ENCODE assay signal across 24 cellular contexts in the genomic region with DNA sequence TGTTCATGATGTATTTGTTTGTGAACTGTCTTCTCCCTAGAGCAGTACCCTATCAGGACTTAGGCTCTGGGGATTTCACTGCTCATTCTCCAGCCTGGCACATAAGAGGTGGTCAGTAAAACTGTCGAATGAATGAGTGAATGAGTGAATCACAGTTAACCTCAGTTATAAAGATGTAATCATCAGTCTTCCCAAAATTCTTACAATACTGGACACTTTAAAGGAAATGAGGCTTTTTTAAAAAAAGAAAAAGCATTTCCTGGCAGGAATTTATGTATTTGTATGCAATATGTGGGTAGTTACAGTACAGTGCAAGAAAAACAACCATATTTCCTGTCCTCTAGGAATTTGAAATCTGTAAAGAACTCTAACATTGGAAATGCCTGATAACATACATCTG. TPM values are rescaled to one million over a fixed set of nuclear protein-coding genes. Genes with fewer than 3 reads are reported as not detected.
DNase-seq lines count a peak whose midpoint lies in the region; ATAC-seq and TF ChIP-seq lines count a peak whose summit lies in the region.
"Had no signal": no experiment of that assay in that cellular context is flagged by ENCODE, and none has a peak within 500 bp of the region (broad histone marks: within the 10 kb centered on the region; RNA-seq: fewer than 3 reads in every experiment).

No MANE protein-coding gene starts in this region.

- H3K4me3 Mint-ChIP-seq in H9 (no peak overlapping the region), WTC11 (no peak overlapping the region)
- H3K4me3 Mint-ChIP-seq: activated T-cell treated with anti-CD3 and anti-CD28 coated beads, Interleukin-2, amount 50 U/mL, for 72 hours; B cell; IgD-negative memory B cell had no signal

- no peak overlapping the region for H4K5ac ChIP-seq in H9 (ENCODE audit: insufficient read length, low read depth, low read length)

- H3K9me3 ChIP-seq in H9 (ENCODE audit: control insufficient read depth, low read depth, low read length): no peaks in the 10 kb centered on the region
- H3K9me3 ChIP-seq: esophagus squamous epithelium, lower lobe of right lung, Peyer's patch, transverse colon had no signal

- peaks cover 22% of the 10 kb centered on the region; the same call in 1 of the 2 replicates for H3K4me1 ChIP-seq in H9 (ENCODE audit: insufficient read depth, low read length)
- H3K4me1 ChIP-seq: Peyer's patch, transverse colon had no signal

- no peak overlapping the region for H3K4ac ChIP-seq in H9 (ENCODE audit: low read depth, low read length)

- no peak overlapping the region for H4K8ac ChIP-seq in H9 (replicated peaks; ENCODE audit: insufficient read length, low read depth, low read length)

- H3K56ac ChIP-seq in H9 (ENCODE audit: insufficient read length, low read depth, low read length): no peak overlapping the region

- H2BK120ac ChIP-seq in H9 (ENCODE audit: low read depth, low read length, poor library complexity, severe bottlenecking): no peak overlapping the region

- no peaks in the 10 kb centered on the region for H3K27me3 ChIP-seq in H9 (ENCODE audit: insufficient read depth, low read length)
- H3K27me3 ChIP-seq: esophagus squamous epithelium, Peyer's patch, transverse colon had no signal

- ATAC-seq in WTC11: no peak
- ATAC-seq: activated CD4-positive, CD25-positive, alpha-beta regulatory T cell treated with anti-CD3 and anti-CD28 coated beads, Interleukin-2, amount 50 U/mL, for 24 hours; activated naive CD4-positive, alpha-beta T cell treated with anti-CD3 and anti-CD28 coated beads, Interleukin-2, amount 50 U/mL, for 72 hours; activated T-cell treated with anti-CD3 and anti-CD28 coated beads, Interleukin-2, amount 50 U/mL, for 72 hours; lower lobe of right lung; sciatic nerve had no signal

- peaks cover 40 to 50% of the 10 kb centered on the region in 2 experiments for H3K4me1 Mint-ChIP-seq in H9
- H3K4me1 Mint-ChIP-seq in WTC11: peaks cover 67% of the 10 kb centered on the region
- H3K4me1 Mint-ChIP-seq: B cell, IgD-negative memory B cell had no signal

- no peaks in the 10 kb centered on the region for H3K23me2 ChIP-seq in H9 (ENCODE audit: insufficient read length, low read depth, low read length, poor library complexity, severe bottlenecking)

- CTCF ChIA-PET in WTC11 (lab: Charles Lee): no interaction called here

- no peak overlapping the region for H3K23ac ChIP-seq in H9 (ENCODE audit: insufficient read length, low read depth, low read length)

- no peak overlapping the region for H2BK15ac ChIP-seq in H9 (ENCODE audit: low read depth, low read length)

- H3K4me2 ChIP-seq in H9 (ENCODE audit: insufficient read depth, insufficient read length, low read length): no peak overlapping the region

- no peak overlapping the region for H3K14ac ChIP-seq in H9 (ENCODE audit: insufficient read depth, low read length)

- no peak overlapping the region for H2AK5ac ChIP-seq in H9 (ENCODE audit: insufficient read length, low read length)

- H3K36me3 Mint-ChIP-seq in H9 (ENCODE audit: insufficient read depth in 1 of 3, low read depth in 3 of 3) (peaks cover 4 to 21% (median 19%) of the 10 kb centered on the region in 3 experiments; a peak in 6 of 7 replicates), WTC11 (peaks cover 22% of the 10 kb centered on the region)
- H3K36me3 Mint-ChIP-seq: activated naive CD4-positive, alpha-beta T cell treated with anti-CD3 and anti-CD28 coated beads, Interleukin-2, amount 50 U/mL, for 72 hours had no signal

- TF ChIP-seq CTCF in H9 (conservative IDR thresholded peaks at IDR 0.05) (no peak), WTC11 (IDR thresholded peaks at IDR 0.05) (no peak)

- peak overlapping the region in 2 of 3 experiments; percentile 27 to 34; a peak in 2 of 7 replicates for H3K27ac Mint-ChIP-seq in H9
- peak overlapping the region; percentile 91 for H3K27ac Mint-ChIP-seq in WTC11
- H3K27ac Mint-ChIP-seq: activated naive CD4-positive, alpha-beta T cell treated with anti-CD3 and anti-CD28 coated beads, Interleukin-2, amount 50 U/mL, for 72 hours; activated T-cell treated with anti-CD3 and anti-CD28 coated beads, Interleukin-2, amount 50 U/mL, for 72 hours; B cell; IgD-negative memory B cell had no signal

- no peak overlapping the region for H3K18ac ChIP-seq in H9 (ENCODE audit: insufficient read length, low read depth, low read length)

- no peaks in the 10 kb centered on the region for H4K20me1 ChIP-seq in H9 (ENCODE audit: control insufficient read depth, insufficient read depth, insufficient read length)

- H2BK20ac ChIP-seq in H9 (ENCODE audit: low read depth, low read length, poor library complexity, severe bottlenecking): no peak overlapping the region

- H3K9me3 Mint-ChIP-seq in H9 (no peaks in the 10 kb centered on the region; a peak in 1 of 5 replicates), WTC11 (no peaks in the 10 kb centered on the region)
- H3K9me3 Mint-ChIP-seq: activated naive CD4-positive, alpha-beta T cell treated with anti-CD3 and anti-CD28 coated beads, Interleukin-2, amount 50 U/mL, for 72 hours; activated T-cell treated with anti-CD3 and anti-CD28 coated beads, Interleukin-2, amount 50 U/mL, for 72 hours; IgD-negative memory B cell had no signal

- H3K79me2 ChIP-seq in H9 (ENCODE audit: insufficient read depth, low read length): peaks cover 13% of the 10 kb centered on the region; the same call in 1 of the 2 replicates

- H3T11ph ChIP-seq in H9 (ENCODE audit: low read length): no peak overlapping the region

- H2BK5ac ChIP-seq in H9 (ENCODE audit: insufficient read length, low read length): no peak overlapping the region

- H3K9ac ChIP-seq in H9 (ENCODE audit: extremely low read depth, insufficient read length, low read length): no peak overlapping the region

- no peak overlapping the region for H2AFZ ChIP-seq in H9 (ENCODE audit: low read length)

- WGBS in H9 (ENCODE audit: extremely low coverage, insufficient read length, low lambda C conversion rate): no CpG with 5 or more reads among the region's 1 CpG

- H3K27me3 Mint-ChIP-seq in H9 (ENCODE audit: low read depth): no peaks in the 10 kb centered on the region
- H3K27me3 Mint-ChIP-seq in WTC11 (ENCODE audit: low read depth): no peaks in the 10 kb centered on the region

- no peaks in the 10 kb centered on the region for H3K79me1 ChIP-seq in H9 (ENCODE audit: insufficient read depth, low read depth, low read length, poor library complexity, severe bottlenecking)

- POLR2A ChIA-PET in WTC11 (lab: Charles Lee): no interaction called here

- H4K91ac ChIP-seq in H9 (ENCODE audit: insufficient read length, low read depth, low read length): no peak overlapping the region

- H3K27ac ChIP-seq in H9 (ENCODE audit: insufficient read length, low read depth, low read length): no peak overlapping the region
- H3K27ac ChIP-seq: esophagus squamous epithelium, lower lobe of right lung, Peyer's patch had no signal

- no peak overlapping the region for H2BK12ac ChIP-seq in H9 (ENCODE audit: insufficient read length, low read depth, low read length)

- DNase-seq in H9 (no peak), WTC11 (ENCODE audit: low spot score) (no peak), fibroblast of peridontal ligament (ENCODE audit: extremely low read depth) (peak; percentile 44), stromal cell of bone marrow (ENCODE audit: low read depth) (peak; percentile 52), SHP77 (lab: John Stamatoyannopoulos, UW) (no peak), amygdala (lab: John Stamatoyannopoulos, UW) (no peak)
- no peak for DNase-seq in activated naive CD4-positive, alpha-beta T cell treated with anti-CD3 and anti-CD28 coated beads, Interleukin-2, amount 50 U/mL, for 16 hours
- DNase-seq: activated CD8-positive, alpha-beta memory T cell treated with anti-CD3 and anti-CD28 coated beads for 24 hours; activated T-cell treated with anti-CD3 and anti-CD28 coated beads, Interleukin-2, amount 50 U/mL, for 72 hours; COR-L47; esophagus squamous epithelium; lower lobe of right lung; NCI-H187; NCI-H774; Peyer's patch; stimulated activated CD4-positive, alpha-beta T cell treated with anti-CD3 and anti-CD28 coated beads, Interleukin-2, amount 100 ng/mL, for 24 hours; stimulated activated naive CD4-positive, alpha-beta T cell treated with Interleukin-2 at 50 U/mL for 16 hours; T-helper 9 cell; transverse colon had no signal

TF ChIP-seq in WTC11, 78 proteins besides CTCF, POLR2A, EP300 and RAD21:
- TF ChIP-seq ZNF396 (CRISPR knock-in tag; IDR thresholded peaks at IDR 0.05; ENCODE audit: borderline replicate concordance): no peak
- no peak for TF ChIP-seq ZNF317 (CRISPR knock-in tag; IDR thresholded peaks at IDR 0.05; ENCODE audit: borderline replicate concordance, low read depth)

RNA-seq across cellular contexts. Expression of a gene that starts 59.6 kb away (rescaled TPM):
- total RNA-seq in H9 (2021): 118 and 127 TPM in 2 replicates
- 157 to 185 TPM (median 173 TPM) in 3 replicates for total RNA-seq in WTC11 (2021)

Comparison
In these comparisons a context has a peak if more than half of its experiments do, and no peak if none do; other contexts are left out.
1. DNase-seq: peak in fibroblast of peridontal ligament (single experiment) and stromal cell of bone marrow (single experiment); none in H9 (single experiment), WTC11 (single experiment), SHP77 (0 of 2), activated naive CD4-positive, alpha-beta T cell treated with anti-CD3 and anti-CD28 coated beads, Interleukin-2, amount 50 U/mL, for 16 hours (single experiment) and amygdala (0 of 56).